ENCODE assay signal across 1 cellular context in genomic region chr3:19885468-19885867, GRCh38.
A peak's percentile ranks its signal among the peaks of the same experiment; 100 is the strongest.
TF ChIP-seq lines count a peak whose summit lies in the region.

No MANE protein-coding gene starts in this region.

TF ChIP-seq in endothelial cell of umbilical vein, 7 proteins besides CTCF, POLR2A, EP300 and RAD21:
- TF ChIP-seq EZH2 (IDR thresholded peaks at IDR 0.05; ENCODE audit: borderline replicate concordance, low read depth, low read length, severe bottlenecking) (no peak), GATA2 (IDR thresholded peaks at IDR 0.05; ENCODE audit: insufficient read depth, insufficient read length, low read depth, low read length) (peak; percentile 44)
TF ChIP-seq in endothelial cell of umbilical vein: peak in this region for 1.
